Comparison of ENCODE assay signal across 8 cellular contexts in genomic region chr5:150356575-150357284, GRCh38. TPM values are rescaled to one million over a fixed set of nuclear protein-coding genes. Genes with fewer than 3 reads are reported as not detected.
DNase-seq lines count a peak whose midpoint lies in the region; ATAC-seq and TF ChIP-seq lines count a peak whose summit lies in the region.

No MANE protein-coding gene starts in this region.

- peak overlapping the region; percentile 42 to 71 (median 62) for H3K9ac ChIP-seq in skeletal muscle tissue (ENCODE audit: low read depth in 1 of 3, low read length in 3 of 3)

- H4K20me1 ChIP-seq in hepatocyte (ENCODE audit: insufficient read depth, poor library complexity, severe bottlenecking): no peaks in the 10 kb centered on the region

- peak overlapping the region; percentile 45 for H2AFZ ChIP-seq in hepatocyte

- no peaks in the 10 kb centered on the region for H3K9me3 Mint-ChIP-seq in WTC11

- no peak for DNase-seq in HAP-1 (ENCODE audit: low spot score in 2 of 2)
- DNase-seq in WTC11 (ENCODE audit: low spot score): no peak
- DNase-seq in hepatocyte (ENCODE audit: low spot score): no peak
- DNase-seq in stimulated activated CD4-positive, alpha-beta T cell treated with anti-CD3 and anti-CD28 coated beads, Interleukin-4, amount 100 ng/mL, for 4 hours: no peak
- DNase-seq in activated CD8-positive, alpha-beta memory T cell treated with anti-CD3 and anti-CD28 coated beads, Interleukin-2, amount 50 U/mL, for 48 hours: no peak
- DNase-seq in NK-92 (lab: John Stamatoyannopoulos, UW; ENCODE audit: unreplicated experiment): no peak

- WGBS in hepatocyte (ENCODE audit: low lambda C conversion rate, missing lambda C conversion rate): 69% methylated on average over 10 of the region's 10 CpGs

- no peaks in the 10 kb centered on the region for H3K9me2 ChIP-seq in hepatocyte (replicated peaks; ENCODE audit: insufficient read depth)

- peaks cover 4% of the 10 kb centered on the region; the same call in 1 of the 2 replicates for H3K27me3 Mint-ChIP-seq in WTC11 (ENCODE audit: low read depth)

- H3K4me2 ChIP-seq in hepatocyte: peak overlapping the region; percentile 70

- H3K27ac Mint-ChIP-seq in WTC11: peak overlapping the region; percentile 79

- peaks cover 21% of the 10 kb centered on the region for H3K36me3 Mint-ChIP-seq in WTC11

- H3K27ac ChIP-seq in hepatocyte (peak overlapping the region; percentile 73), skeletal muscle tissue (ENCODE audit: low read depth, low read length) (no peak overlapping the region)

- peaks cover 28% of the 10 kb centered on the region for H3K79me2 ChIP-seq in hepatocyte

- TF ChIP-seq CTCF in WTC11 (IDR thresholded peaks at IDR 0.05): no peak
- no peak for TF ChIP-seq CTCF in hepatocyte (IDR thresholded peaks at IDR 0.05; ENCODE audit: poor library complexity)

- ATAC-seq in WTC11 (no peak), GM19455 (IDR thresholded peaks at IDR 0.05; ENCODE audit: unreplicated experiment) (no peak)

- H3K4me1 ChIP-seq in HAP-1: peaks cover 16% of the 10 kb centered on the region
- peaks cover 29% of the 10 kb centered on the region for H3K4me1 ChIP-seq in hepatocyte (ENCODE audit: insufficient read depth)
- H3K4me1 ChIP-seq in skeletal muscle tissue (ENCODE audit: control insufficient read depth in 3 of 3, insufficient read depth in 3 of 3, low read length in 3 of 3): peaks cover 11 to 16% (median 13%) of the 10 kb centered on the region in 3 donors

- H3K4me3 Mint-ChIP-seq in WTC11: peak overlapping the region; percentile 91

- H3K4me3 ChIP-seq in HAP-1: peak overlapping the region; percentile 72
- no peak overlapping the region for H3K4me3 ChIP-seq in hepatocyte
- peak overlapping the region; percentile 75 to 87 (median 79) for H3K4me3 ChIP-seq in skeletal muscle tissue (ENCODE audit: low read length in 3 of 3)

- H3K4me1 Mint-ChIP-seq in WTC11: peaks cover 17% of the 10 kb centered on the region

- in situ Hi-C loops in HAP-1 (cut with MboI; ENCODE audit: low sequenced_read_pairs): no loop called here

- CTCF ChIA-PET in WTC11 (lab: Charles Lee): interaction anchor here (1.0 to 2.3 kb wide), 4 partner anchors 54 to 93 kb away, joined by 3 to 11 read pairs (median 4); partner anchors contain the start of gene ARSI

- H3K27me3 ChIP-seq in HAP-1 (ENCODE audit: low read depth): no peaks in the 10 kb centered on the region
- no peaks in the 10 kb centered on the region for H3K27me3 ChIP-seq in hepatocyte
- H3K27me3 ChIP-seq in skeletal muscle tissue (ENCODE audit: control insufficient read depth in 3 of 3, insufficient read depth in 3 of 3, low read length in 3 of 3): no peaks in the 10 kb centered on the region

- POLR2A ChIA-PET in WTC11 (lab: Charles Lee): interaction anchor here (1.6 kb wide), 1 partner anchor 48 kb away, joined by 3 read pairs; no protein-coding TSS in a partner anchor

- H3K36me3 ChIP-seq in HAP-1 (replicated peaks): peaks cover 28% of the 10 kb centered on the region
- no peaks in the 10 kb centered on the region for H3K36me3 ChIP-seq in hepatocyte (replicated peaks; ENCODE audit: insufficient read depth, low read depth)
- peaks cover 9 to 17% (median 15%) of the 10 kb centered on the region in 3 donors for H3K36me3 ChIP-seq in skeletal muscle tissue (ENCODE audit: control insufficient read depth in 3 of 3, insufficient read depth in 3 of 3, low read length in 3 of 3)

- H3K9me3 ChIP-seq in HAP-1 (no peaks in the 10 kb centered on the region), hepatocyte (ENCODE audit: low read depth) (no peaks in the 10 kb centered on the region), skeletal muscle tissue (ENCODE audit: control insufficient read depth in 3 of 3, low read length in 3 of 3) (no peaks in the 10 kb centered on the region)

TF ChIP-seq in WTC11, 78 proteins besides CTCF, POLR2A, EP300 and RAD21:
- TF ChIP-seq PREB (CRISPR knock-in tag; IDR thresholded peaks at IDR 0.05; ENCODE audit: borderline replicate concordance) (no peak), IRF2 (CRISPR knock-in tag; IDR thresholded peaks at IDR 0.05; ENCODE audit: borderline replicate concordance, low read depth) (no peak), JUN (CRISPR knock-in tag; IDR thresholded peaks at IDR 0.05) (no peak), GABPB1 (CRISPR knock-in tag; IDR thresholded peaks at IDR 0.05) (no peak), CBFB (CRISPR knock-in tag; IDR thresholded peaks at IDR 0.05; ENCODE audit: low read depth) (no peak), ZNF138 (CRISPR knock-in tag; conservative IDR thresholded peaks at IDR 0.05) (no peak), MLX (CRISPR knock-in tag; IDR thresholded peaks at IDR 0.05) (no peak), MYBL2 (CRISPR knock-in tag; IDR thresholded peaks at IDR 0.05) (no peak), GTF2I (CRISPR knock-in tag; conservative IDR thresholded peaks at IDR 0.05) (no peak), ELF4 (CRISPR knock-in tag; IDR thresholded peaks at IDR 0.05; ENCODE audit: low read depth) (no peak), ZNF317 (CRISPR knock-in tag; IDR thresholded peaks at IDR 0.05; ENCODE audit: borderline replicate concordance, low read depth) (no peak), PRDM15 (CRISPR knock-in tag; IDR thresholded peaks at IDR 0.05) (no peak), ESRRA (CRISPR knock-in tag; IDR thresholded peaks at IDR 0.05; ENCODE audit: borderline replicate concordance) (no peak), CREM (CRISPR knock-in tag; IDR thresholded peaks at IDR 0.05) (no peak), GRHL2 (CRISPR knock-in tag; IDR thresholded peaks at IDR 0.05; ENCODE audit: insufficient replicate concordance, severe bottlenecking) (no peak)
- TF ChIP-seq, protein P1, sequence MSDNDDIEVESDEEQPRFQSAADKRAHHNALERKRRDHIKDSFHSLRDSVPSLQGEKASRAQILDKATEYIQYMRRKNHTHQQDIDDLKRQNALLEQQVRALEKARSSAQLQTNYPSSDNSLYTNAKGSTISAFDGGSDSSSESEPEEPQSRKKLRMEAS (CRISPR knock-in tag; IDR thresholded peaks at IDR 0.05): no peak
- TF ChIP-seq, protein P2, sequence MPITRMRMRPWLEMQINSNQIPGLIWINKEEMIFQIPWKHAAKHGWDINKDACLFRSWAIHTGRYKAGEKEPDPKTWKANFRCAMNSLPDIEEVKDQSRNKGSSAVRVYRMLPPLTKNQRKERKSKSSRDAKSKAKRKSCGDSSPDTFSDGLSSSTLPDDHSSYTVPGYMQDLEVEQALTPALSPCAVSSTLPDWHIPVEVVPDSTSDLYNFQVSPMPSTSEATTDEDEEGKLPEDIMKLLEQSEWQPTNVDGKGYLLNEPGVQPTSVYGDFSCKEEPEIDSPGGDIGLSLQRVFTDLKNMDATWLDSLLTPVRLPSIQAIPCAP (CRISPR knock-in tag; IDR thresholded peaks at IDR 0.05): no peak
TF ChIP-seq in WTC11: peak in this region for 0.

RNA-seq across cellular contexts. Expression of gene TCOF1, which starts 0.8 kb away (rescaled TPM):
- total RNA-seq in WTC11 (2021): 130 to 174 TPM (median 133 TPM) in 3 replicates
- total RNA-seq in hepatocyte: 19.9 and 21.2 TPM in 2 replicates
- 22.5 and 24.0 TPM in 2 replicates for polyA plus RNA-seq in hepatocyte
- 7.3 TPM for total RNA-seq in skeletal muscle tissue

RNA-seq across cellular contexts. Expression of gene ARSI, which starts 54.0 kb away (rescaled TPM):
- total RNA-seq in WTC11 (2021) (5.9 to 6.9 TPM (median 6.6 TPM) in 3 replicates), hepatocyte (18.4 and 27.9 TPM in 2 replicates), skeletal muscle tissue (9.9 TPM)
- 27.1 and 42.8 TPM in 2 replicates for polyA plus RNA-seq in hepatocyte

RNA-seq across cellular contexts. Expression of gene CD74, which starts 56.0 kb away (rescaled TPM):
- total RNA-seq in WTC11 (2021) (28.2 to 47.6 TPM (median 44.3 TPM) in 3 replicates), hepatocyte (51.1 and 57.2 TPM in 2 replicates), skeletal muscle tissue (63.2 TPM)
- 103 and 107 TPM in 2 replicates for polyA plus RNA-seq in hepatocyte
